ENCODE assay signal across 8 cellular contexts in genomic region chr2:35410431-35411061, GRCh38.
DNase-seq lines count a peak whose midpoint lies in the region; ATAC-seq, FAIRE-seq and TF ChIP-seq lines count a peak whose summit lies in the region.

No MANE protein-coding gene starts in this region.

- no peak for TF ChIP-seq EP300 in A549 (IDR thresholded peaks at IDR 0.05)

- H3K4me1 Mint-ChIP-seq in activated CD8-positive, alpha-beta T cell treated with anti-CD3 and anti-CD28 coated beads, Interleukin-2, amount 10 ng/mL, durations not matched to agents 7 days and 5 days (ENCODE audit: low read depth): no peaks in the 10 kb centered on the region

- H3K4me3 ChIP-seq in A549 (no peak overlapping the region), fibroblast of villous mesenchyme (ENCODE audit: low read depth, low read length) (no peak overlapping the region)

- WGBS in A549 (ENCODE audit: missing lambda C conversion rate): 22% methylated on average over 5 of the region's 5 CpGs

- H3K9me3 Mint-ChIP-seq in activated CD8-positive, alpha-beta T cell treated with anti-CD3 and anti-CD28 coated beads, Interleukin-2, amount 10 ng/mL, durations not matched to agents 7 days and 5 days (ENCODE audit: insufficient read depth): no peaks in the 10 kb centered on the region

- H3K27ac ChIP-seq in A549: no peak overlapping the region

- FAIRE-seq in A549 (lab: Jason Lieb, UNC): peak; percentile 13

- H3K27me3 Mint-ChIP-seq in activated CD8-positive, alpha-beta T cell treated with anti-CD3 and anti-CD28 coated beads, Interleukin-2, amount 10 ng/mL, durations not matched to agents 7 days and 5 days (ENCODE audit: low read depth): no peaks in the 10 kb centered on the region

- peak; percentile 13 to 61 for DNase-seq in A549 (ENCODE audit: low read depth in 1 of 2, low spot score in 1 of 2)
- peak; percentile 57 for DNase-seq in GM03348 (ENCODE audit: low spot score)
- DNase-seq in NCI-H146 (lab: John Stamatoyannopoulos, UW): peak; percentile 45
- DNase-seq in activated CD8-positive, alpha-beta T cell treated with anti-CD3 and anti-CD28 coated beads, Interleukin-2, amount 10 ng/mL, durations not matched to agents 7 days and 5 days: peak; percentile 46
- peak; percentile 3 for DNase-seq in fibroblast of villous mesenchyme (ENCODE audit: low read depth)
- DNase-seq in posterior vena cava (ENCODE audit: low spot score): peak; percentile 83
- DNase-seq in cerebellar nuclear complex (lab: John Stamatoyannopoulos, UW): no peak

- no peak overlapping the region for H3K4me3 Mint-ChIP-seq in activated CD8-positive, alpha-beta T cell treated with anti-CD3 and anti-CD28 coated beads, Interleukin-2, amount 10 ng/mL, durations not matched to agents 7 days and 5 days

- H3K4me2 ChIP-seq in A549: no peak overlapping the region

- no peaks in the 10 kb centered on the region for H3K9me3 ChIP-seq in A549

- CTCF ChIA-PET in A549 (lab: Yijun Ruan, JAX): interaction anchor here (0.8 to 2.1 kb wide), 5 partner anchors 12 to 1398 kb away, joined by 3 to 7 read pairs (median 4); no protein-coding TSS in a partner anchor
- CTCF ChIA-PET in activated CD8-positive, alpha-beta T cell treated with anti-CD3 and anti-CD28 coated beads, Interleukin-2, amount 10 ng/mL, durations not matched to agents 7 days and 5 days (lab: Charles Lee): interaction anchor here (0.6 to 1.8 kb wide), 7 partner anchors 11 to 1315 kb away, joined by 3 to 4 read pairs (median 3); no protein-coding TSS in a partner anchor

- TF ChIP-seq RAD21 in A549 (conservative IDR thresholded peaks at IDR 0.05 in 1 of 2, IDR thresholded peaks at IDR 0.05 in 1 of 2): peak; percentile 75 to 77

- TF ChIP-seq CTCF in A549 (IDR thresholded peaks at IDR 0.05) (peak; percentile 84), fibroblast of villous mesenchyme (IDR thresholded peaks at IDR 0.05; ENCODE audit: insufficient read depth, low read depth, low read length) (peak; percentile 42)

- no peaks in the 10 kb centered on the region for H3K36me3 Mint-ChIP-seq in activated CD8-positive, alpha-beta T cell treated with anti-CD3 and anti-CD28 coated beads, Interleukin-2, amount 10 ng/mL, durations not matched to agents 7 days and 5 days (ENCODE audit: low read depth)

- ATAC-seq in A549: peak; percentile 47 to 82; a peak in 3 of 6 replicates
- ATAC-seq in HG02588 (IDR thresholded peaks at IDR 0.05; ENCODE audit: unreplicated experiment): peak; percentile 80
- ATAC-seq in activated CD8-positive, alpha-beta T cell treated with anti-CD3 and anti-CD28 coated beads, Interleukin-2, amount 10 ng/mL, durations not matched to agents 7 days and 5 days: no peak

- no peak overlapping the region for H3K27ac Mint-ChIP-seq in activated CD8-positive, alpha-beta T cell treated with anti-CD3 and anti-CD28 coated beads, Interleukin-2, amount 10 ng/mL, durations not matched to agents 7 days and 5 days

- POLR2A ChIA-PET in A549 (lab: Yijun Ruan, JAX): no interaction called here
- POLR2A ChIA-PET in activated CD8-positive, alpha-beta T cell treated with anti-CD3 and anti-CD28 coated beads, Interleukin-2, amount 10 ng/mL, durations not matched to agents 7 days and 5 days (lab: Charles Lee): no interaction called here

- TF ChIP-seq POLR2A in A549 (IDR thresholded peaks at IDR 0.05; ENCODE audit: low read length): no peak

- intact Hi-C loops in posterior vena cava (cut with DNase I): no loop called here

- no peaks in the 10 kb centered on the region for H3K4me1 ChIP-seq in A549

TF ChIP-seq in A549, 52 proteins besides CTCF, POLR2A, EP300 and RAD21:
- TF ChIP-seq SMC3 (IDR thresholded peaks at IDR 0.05): peak; percentile 82
- no peak for TF ChIP-seq MAZ (IDR thresholded peaks at IDR 0.05; ENCODE audit: borderline replicate concordance, low read depth, low read length)
- no peak for TF ChIP-seq JUNB (IDR thresholded peaks at IDR 0.05)

Comparison
In these comparisons a context has a peak if more than half of its experiments do, and no peak if none do; other contexts are left out.
1. DNase-seq: peak in A549 (2 of 2), GM03348 (single experiment), NCI-H146 (single experiment), activated CD8-positive, alpha-beta T cell treated with anti-CD3 and anti-CD28 coated beads, Interleukin-2, amount 10 ng/mL, durations not matched to agents 7 days and 5 days (single experiment), fibroblast of villous mesenchyme (single experiment) and posterior vena cava (single experiment); none in cerebellar nuclear complex (0 of 2).